Comparison of ENCODE assay signal across 8 cellular contexts in the genomic region with DNA sequence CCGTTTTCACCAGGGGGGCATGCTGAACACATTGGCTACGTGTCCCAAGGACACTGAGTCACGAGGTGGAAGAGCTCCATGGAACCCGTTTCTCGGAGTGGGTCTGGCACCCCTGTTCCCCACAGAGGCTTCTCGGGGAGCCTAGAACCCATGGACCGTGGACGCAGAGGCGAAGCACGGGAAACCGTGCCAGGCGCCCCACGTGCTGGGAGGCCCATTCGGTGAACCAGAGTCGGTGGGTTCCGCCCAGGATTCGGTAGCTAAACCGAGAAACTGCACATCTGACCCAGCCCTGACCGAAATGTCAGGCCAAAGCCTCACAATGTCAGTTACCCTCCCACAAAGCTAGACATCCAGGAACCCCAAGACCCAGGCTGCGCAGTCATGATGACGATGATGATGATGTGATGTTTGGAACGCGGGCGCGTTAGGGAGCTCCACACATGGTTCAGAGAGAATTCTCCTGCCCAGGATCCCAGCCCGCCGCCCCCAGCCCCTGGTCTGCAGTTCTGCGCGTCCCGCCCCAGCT.
DNase-seq lines count a peak whose midpoint lies in the region; ATAC-seq and TF ChIP-seq lines count a peak whose summit lies in the region.

No MANE protein-coding gene starts in this region.

- peak overlapping the region; percentile 99 for H3K27ac Mint-ChIP-seq in memory B cell

- no peaks in the 10 kb centered on the region for H3K27me3 ChIP-seq in RWPE2 (ENCODE audit: insufficient read depth, poor library complexity, severe bottlenecking)

- H3K27me3 Mint-ChIP-seq in memory B cell = no peaks in the 10 kb centered on the region

- ATAC-seq in HG02678 (IDR thresholded peaks at IDR 0.05; ENCODE audit: unreplicated experiment) (peak; percentile 2), RWPE2 (ENCODE audit: low read depth) (peak; percentile 15; the same call in 2 of the 3 replicates), memory B cell (ENCODE audit: low read depth) (peak; percentile 33)

- H3K27ac ChIP-seq in RWPE2 (ENCODE audit: poor library complexity, severe bottlenecking) = peak overlapping the region; percentile 24

- no peaks in the 10 kb centered on the region for H3K9me3 ChIP-seq in RWPE2 (ENCODE audit: severe bottlenecking)

- TF ChIP-seq CTCF in GM13977 (IDR thresholded peaks at IDR 0.05; ENCODE audit: extremely low read depth, insufficient read depth, missing control alignments) (no peak), RWPE2 (IDR thresholded peaks at IDR 0.05; ENCODE audit: poor library complexity, severe bottlenecking) (no peak)

- peak; percentile 61 for DNase-seq in GM13977 (ENCODE audit: low spot score)
- DNase-seq in RWPE2 (ENCODE audit: low spot score) = no peak
- peak; percentile 57 for DNase-seq in dedifferentiated amniotic fluid mesenchymal stem cell (ENCODE audit: extremely low spot score)
- DNase-seq in memory B cell (ENCODE audit: low spot score in 2 of 2) = peak in 1 of 2 donors; percentile 45
- peak; percentile 73 for DNase-seq in superior temporal gyrus (ENCODE audit: extremely low spot score)
- no peak for DNase-seq in SHP77 treated with DMSO at 0.1 percent for 48 hours (lab: John Stamatoyannopoulos, UW)
- DNase-seq in activated effector memory CD4-positive, alpha-beta T cell treated with Interleukin-2 at 50 U/mL for 16 hours = no peak

- H3K4me1 Mint-ChIP-seq in memory B cell = peaks cover 27% of the 10 kb centered on the region

- H3K4me1 ChIP-seq in RWPE2 (ENCODE audit: insufficient read depth, poor library complexity, severe bottlenecking) = no peaks in the 10 kb centered on the region

- H3K9me3 Mint-ChIP-seq in memory B cell = no peaks in the 10 kb centered on the region

- no peaks in the 10 kb centered on the region for H3K36me3 Mint-ChIP-seq in memory B cell

- peak overlapping the region; percentile 88 for H3K4me3 Mint-ChIP-seq in memory B cell

- peak overlapping the region; percentile 96 for H3K4me3 ChIP-seq in RWPE2 (ENCODE audit: severe bottlenecking)

- H3K36me3 ChIP-seq in RWPE2 (ENCODE audit: low read depth) = no peaks in the 10 kb centered on the region

- in situ Hi-C loops in GM13977 (cut with MboI; ENCODE audit: low pct_unique_long_range_greater_than_20kb, low sequenced_read_pairs, unreplicated experiment) = no loop called here

Comparison
In these comparisons a context has a peak if more than half of its experiments do, and no peak if none do; other contexts are left out.
1. DNase-seq: peak in GM13977 (single experiment), dedifferentiated amniotic fluid mesenchymal stem cell (single experiment) and superior temporal gyrus (single experiment); none in RWPE2 (single experiment), SHP77 treated with DMSO at 0.1 percent for 48 hours (single experiment) and activated effector memory CD4-positive, alpha-beta T cell treated with Interleukin-2 at 50 U/mL for 16 hours (single experiment).
2. Peak in every context shown above with its lines, with median percentiles within 50 percentile points of each other: ATAC-seq.